In genomic region chr20:59723108-59723500, GRCh38 we compare ENCODE assay signal across 21 cellular contexts.
DNase-seq lines count a peak whose midpoint lies in the region; ATAC-seq, FAIRE-seq and TF ChIP-seq lines count a peak whose summit lies in the region.
"Had no signal": no experiment of that assay in that cellular context is flagged by ENCODE, and none has a peak within 500 bp of the region (broad histone marks: within the 10 kb centered on the region; RNA-seq: fewer than 3 reads in every experiment).

No MANE protein-coding gene starts in this region.

- no peak overlapping the region for H3K9ac ChIP-seq in GM12878 (ENCODE audit: control insufficient read depth, insufficient read depth, low read length)

- in situ Hi-C loops in GM12878 (cut with MboI), result loop anchor here (5.0 kb wide), 1 partner anchor 49 kb away; no protein-coding TSS in a partner anchor

- FAIRE-seq in GM12878 (lab: Jason Lieb, UNC), result no peak
- FAIRE-seq: TTC549 had no signal

- CTCF ChIA-PET in GM12878 (lab: Yijun Ruan, JAX), result no interaction called here

- no peak overlapping the region for H2AFZ ChIP-seq in GM12878 (ENCODE audit: control insufficient read depth, low read depth, low read length)

- H3K36me3 ChIP-seq in GM12878 (ENCODE audit: control insufficient read depth in 2 of 2, insufficient read depth in 2 of 2, low read length in 1 of 2), result no peaks in the 10 kb centered on the region
- H3K36me3 ChIP-seq: ovary had no signal

- no peak overlapping the region for H3K4me2 ChIP-seq in GM12878 (ENCODE audit: control insufficient read depth, insufficient read depth)

- POLR2A ChIA-PET in GM12878 (lab: Charles Lee), result no interaction called here

- TF ChIP-seq EP300 in GM12878 (IDR thresholded peaks at IDR 0.05; ENCODE audit: borderline replicate concordance in 1 of 2, control insufficient read depth in 1 of 2, low read depth in 2 of 2, low read length in 2 of 2), result no peak

- DNase-seq in GDM1 (lab: John Stamatoyannopoulos, UW) (peak; percentile 13), MV-4-11 (lab: John Stamatoyannopoulos, UW) (peak; percentile 98), GM12878 (ENCODE audit: low read depth, low spot score) (no peak), midbrain (lab: John Stamatoyannopoulos, UW) (peak; percentile 30), SW 1271 (lab: John Stamatoyannopoulos, UW) (no peak), DMS153 (lab: John Stamatoyannopoulos, UW) (no peak), kidney glomerular epithelial cell (lab: John Stamatoyannopoulos, UW) (no peak), amygdala (lab: John Stamatoyannopoulos, UW) (no peak)
- DNase-seq: activated CD4-positive, alpha-beta T cell treated with anti-CD3 and anti-CD28 coated beads, Interleukin-2, amount 50 U/mL, for 1 hour; activated T-cell treated with anti-CD3 and anti-CD28 coated beads, Interleukin-2, amount 50 U/mL, for 24 hours; H9; IMR-90; left colon; NCI-H1417; NCI-H82; ovary; SHP77; stimulated activated CD4-positive, alpha-beta T cell treated with anti-CD3 and anti-CD28 coated beads, Interleukin-4, amount 100 ng/mL, for 4 hours; testis had no signal

- H3K79me2 ChIP-seq in GM12878 (ENCODE audit: control insufficient read depth, insufficient read depth, low read length), result no peaks in the 10 kb centered on the region

- ATAC-seq in GM12878, result no peak
- ATAC-seq: left colon had no signal

- no peaks in the 10 kb centered on the region for H3K27me3 ChIP-seq in GM12878 (replicated peaks in 1 of 2; ENCODE audit: control insufficient read depth in 2 of 2, insufficient read depth in 2 of 2, low read length in 1 of 2)
- H3K27me3 ChIP-seq: ovary, testis had no signal

- no peaks in the 10 kb centered on the region for H4K20me1 ChIP-seq in GM12878 (ENCODE audit: control insufficient read depth, insufficient read depth)

- SMC1A ChIA-PET in GM12878 (lab: Charles Lee; ENCODE audit: uncharacterized antibody, unreplicated experiment), result no interaction called here

- TF ChIP-seq CTCF in GM12878 (IDR thresholded peaks at IDR 0.05 in 2 of 3, conservative IDR thresholded peaks at IDR 0.05 in 1 of 3; ENCODE audit: control insufficient read depth in 2 of 3, extremely low read depth in 1 of 3, insufficient read depth in 1 of 3, low read depth in 3 of 3, low read length in 3 of 3), result no peak

- WGBS in GM12878 (ENCODE audit: insufficient coverage, insufficient replicate concordance, low lambda C conversion rate, missing lambda C conversion rate), result 29% methylated on average over 5 of the region's 5 CpGs

- no peak overlapping the region for H3K4me3 ChIP-seq in GM12878
- H3K4me3 ChIP-seq: ovary, skin epidermis, testis had no signal

- RAD21 ChIA-PET in GM12878 (lab: Charles Lee; ENCODE audit: unreplicated experiment), result no interaction called here

- BruUV-seq in GM12878 (replicated peaks; lab: Mats Ljungman, UMichigan), result no TSS peak

- no peak for TF ChIP-seq POLR2A in GM12878 (IDR thresholded peaks at IDR 0.05; ENCODE audit: low read depth, low read length)

- intact Hi-C loops in GM12878 (cut with micrococcal nuclease; ENCODE audit: unreplicated experiment), result no loop called here

- no peaks in the 10 kb centered on the region; the same call in 2 of the 3 replicates for H3K9me3 ChIP-seq in GM12878 (replicated peaks; ENCODE audit: control insufficient read depth, insufficient read depth, low read length)
- H3K9me3 ChIP-seq: ovary, testis had no signal

- no peak overlapping the region for H3K27ac ChIP-seq in GM12878 (ENCODE audit: control insufficient read depth, insufficient read depth)
- H3K27ac ChIP-seq: ovary, skin epidermis, testis had no signal

- peaks cover 4% of the 10 kb centered on the region for H3K4me1 ChIP-seq in GM12878 (ENCODE audit: control insufficient read depth, insufficient read depth, low read length)
- H3K4me1 ChIP-seq: testis had no signal

- no peak for TF ChIP-seq RAD21 in GM12878 (IDR thresholded peaks at IDR 0.05; ENCODE audit: insufficient read depth, low read depth, low read length)

TF ChIP-seq in GM12878, 131 proteins besides CTCF, POLR2A, EP300 and RAD21:
- no peak for TF ChIP-seq HDGF (IDR thresholded peaks at IDR 0.05)
- TF ChIP-seq RUNX3 (IDR thresholded peaks at IDR 0.05; ENCODE audit: low read length), result peak; percentile 11; the same call in 1 of the 2 replicates
- TF ChIP-seq SPI1 (IDR thresholded peaks at IDR 0.05; ENCODE audit: borderline replicate concordance, insufficient read depth, low read depth, low read length), result peak; percentile 81; the same call in 1 of the 2 replicates

Comparison
In these comparisons a context has a peak if more than half of its experiments do, and no peak if none do; other contexts are left out.
1. DNase-seq: peak in GDM1 (single experiment), MV-4-11 (single experiment) and midbrain (single experiment); none in GM12878 (single experiment), SW 1271 (0 of 2), DMS153 (single experiment), kidney glomerular epithelial cell (single experiment) and amygdala (0 of 56).